1 cellular context compared by ENCODE assay signal in genomic region chr14:21498540-21499526, GRCh38.
TF ChIP-seq lines count a peak whose summit lies in the region.

No MANE protein-coding gene starts in this region.

TF ChIP-seq in endothelial cell of umbilical vein, 7 proteins besides CTCF, POLR2A, EP300 and RAD21:
- TF ChIP-seq FOS (IDR thresholded peaks at IDR 0.05; ENCODE audit: borderline replicate concordance, insufficient read depth, low read length) (no peak), EZH2 (IDR thresholded peaks at IDR 0.05; ENCODE audit: borderline replicate concordance, low read depth, low read length, severe bottlenecking) (no peak), JUN (IDR thresholded peaks at IDR 0.05; ENCODE audit: borderline replicate concordance, insufficient read depth, insufficient read length, low read depth) (no peak), POLR2AphosphoS5 (IDR thresholded peaks at IDR 0.05; ENCODE audit: insufficient read depth, low read depth, low read length) (no peak), MYC (IDR thresholded peaks at IDR 0.05; ENCODE audit: low read depth, low read length) (no peak), GATA2 (IDR thresholded peaks at IDR 0.05; ENCODE audit: insufficient read depth, insufficient read length, low read depth, low read length) (no peak), MAX (IDR thresholded peaks at IDR 0.05; ENCODE audit: insufficient read depth, insufficient read length) (no peak)
